In genomic region chr15:60399246-60399915, GRCh38 we compare ENCODE assay signal across 8 cellular contexts. TPM values are rescaled to one million over a fixed set of nuclear protein-coding genes. Genes with fewer than 3 reads are reported as not detected.
DNase-seq lines count a peak whose midpoint lies in the region; ATAC-seq and TF ChIP-seq lines count a peak whose summit lies in the region.

No MANE protein-coding gene starts in this region.

- CTCF ChIA-PET in SK-N-SH (lab: Yijun Ruan, JAX): interaction anchor here (0.9 kb wide), 1 partner anchor 12 kb away, joined by 3 read pairs; no protein-coding TSS in a partner anchor

- no peaks in the 10 kb centered on the region for H3K9me2 ChIP-seq in SK-N-SH

- H3K79me2 ChIP-seq in SK-N-SH (ENCODE audit: insufficient read depth): peaks cover 50% of the 10 kb centered on the region

- TF ChIP-seq EP300 in SK-N-SH (IDR thresholded peaks at IDR 0.05; ENCODE audit: borderline replicate concordance in 1 of 2, low read depth in 1 of 2, low read length in 1 of 2): no peak

- peaks cover 27% of the 10 kb centered on the region for H4K20me1 ChIP-seq in SK-N-SH (ENCODE audit: insufficient read depth)

- peaks cover 12 to 25% of the 10 kb centered on the region in 2 experiments for H3K36me3 ChIP-seq in SK-N-SH (replicated peaks in 1 of 2; ENCODE audit: control insufficient read depth in 1 of 2, insufficient read depth in 2 of 2, low read length in 1 of 2)
- H3K36me3 ChIP-seq in iPS-20b (ENCODE audit: insufficient read depth, low read depth, low read length): peaks cover 13% of the 10 kb centered on the region; the same call in 1 of the 2 replicates

- intact Hi-C loops in activated T-helper 1 cell treated with anti-CD3 and anti-CD28 coated beads, Interleukin-12 subunit alpha, Interleukin-12 subunit beta, Interleukin-2, Interleukin-4 antibody, amounts not matched to agents 30 ng/mL and 10 ng/mL and 1 ng/mL, durations not matched to agents 14 hours and 24 hours and 36 hours (cut with micrococcal nuclease): loop anchor here (5.0 to 10.0 kb wide), 4 partner anchors 43 to 605 kb away; no protein-coding TSS in a partner anchor

- 72% methylated on average over 21 of the region's 21 CpGs for WGBS in SK-N-SH (ENCODE audit: low lambda C conversion rate)

- peak overlapping the region; percentile 45 for H3K9ac ChIP-seq in SK-N-SH
- H3K9ac ChIP-seq in iPS-20b (ENCODE audit: low read depth, low read length): peak overlapping the region; percentile 75; the same call in 1 of the 2 replicates

- peaks cover 43% of the 10 kb centered on the region for H3K4me1 Mint-ChIP-seq in activated T-helper 1 cell treated with anti-CD3 and anti-CD28 coated beads, Interleukin-12 subunit alpha, Interleukin-12 subunit beta, Interleukin-2, Interleukin-4 antibody, amounts not matched to agents 30 ng/mL and 10 ng/mL and 1 ng/mL, durations not matched to agents 14 hours and 24 hours and 36 hours (ENCODE audit: low read depth)
- peaks cover 19 to 34% of the 10 kb centered on the region in 2 donors for H3K4me1 Mint-ChIP-seq in stimulated activated naive B cell treated with anti-CD40 and anti-IgM and Interleukin-4, amounts not matched to agents 10 μg/mL and 1 μg/mL and 100 μg/mL, for 72 hours

- H3K9me3 Mint-ChIP-seq in activated T-helper 1 cell treated with anti-CD3 and anti-CD28 coated beads, Interleukin-12 subunit alpha, Interleukin-12 subunit beta, Interleukin-2, Interleukin-4 antibody, amounts not matched to agents 30 ng/mL and 10 ng/mL and 1 ng/mL, durations not matched to agents 14 hours and 24 hours and 36 hours: no peaks in the 10 kb centered on the region
- H3K9me3 Mint-ChIP-seq in stimulated activated naive B cell treated with anti-CD40 and anti-IgM and Interleukin-4, amounts not matched to agents 10 μg/mL and 1 μg/mL and 100 μg/mL, for 72 hours: no peaks in the 10 kb centered on the region

- H3K27ac ChIP-seq in SK-N-SH (ENCODE audit: low read depth in 2 of 2, low read length in 1 of 2): peak overlapping the region; percentile 62 to 99; a peak in 3 of 4 replicates
- no peak overlapping the region for H3K27ac ChIP-seq in iPS-20b (ENCODE audit: low read length)

- H3K27me3 ChIP-seq in SK-N-SH (ENCODE audit: insufficient read depth) (no peaks in the 10 kb centered on the region), iPS-20b (ENCODE audit: insufficient read depth, low read length) (peaks cover 30% of the 10 kb centered on the region; the same call in 1 of the 2 replicates)

- TF ChIP-seq RAD21 in SK-N-SH (IDR thresholded peaks at IDR 0.05; ENCODE audit: low read length): no peak

- DNase-seq in SK-N-SH (no peak), hippocampal formation (lab: John Stamatoyannopoulos, UW) (no peak), anterior cingulate cortex (lab: John Stamatoyannopoulos, UW) (no peak)
- no peak for DNase-seq in activated T-helper 1 cell treated with anti-CD3 and anti-CD28 coated beads, Interleukin-12 subunit alpha, Interleukin-12 subunit beta, Interleukin-2, Interleukin-4 antibody, amounts not matched to agents 30 ng/mL and 10 ng/mL and 1 ng/mL, durations not matched to agents 14 hours and 24 hours and 36 hours (ENCODE audit: low spot score)
- no peak for DNase-seq in stimulated activated naive B cell treated with anti-CD40 and anti-IgM and Interleukin-4, amounts not matched to agents 10 μg/mL and 1 μg/mL and 100 μg/mL, for 72 hours

- H3K9me3 ChIP-seq in SK-N-SH (no peaks in the 10 kb centered on the region), iPS-20b (ENCODE audit: insufficient read depth, low read depth, low read length) (no peaks in the 10 kb centered on the region)

- peak overlapping the region; percentile 78 for H3K4me3 Mint-ChIP-seq in activated T-helper 1 cell treated with anti-CD3 and anti-CD28 coated beads, Interleukin-12 subunit alpha, Interleukin-12 subunit beta, Interleukin-2, Interleukin-4 antibody, amounts not matched to agents 30 ng/mL and 10 ng/mL and 1 ng/mL, durations not matched to agents 14 hours and 24 hours and 36 hours
- H3K4me3 Mint-ChIP-seq in stimulated activated naive B cell treated with anti-CD40 and anti-IgM and Interleukin-4, amounts not matched to agents 10 μg/mL and 1 μg/mL and 100 μg/mL, for 72 hours: peak overlapping the region; percentile 82 to 87

- no peak for TF ChIP-seq CTCF in SK-N-SH (IDR thresholded peaks at IDR 0.05)

- no peak overlapping the region for H3K4me3 ChIP-seq in SK-N-SH (ENCODE audit: low read depth in 2 of 2, low read length in 1 of 2)
- peak overlapping the region; percentile 87 for H3K4me3 ChIP-seq in iPS-20b (ENCODE audit: low read length)

- no peak overlapping the region for H2AFZ ChIP-seq in SK-N-SH (ENCODE audit: low read depth)

- peaks cover 5% of the 10 kb centered on the region for H3K27me3 Mint-ChIP-seq in activated T-helper 1 cell treated with anti-CD3 and anti-CD28 coated beads, Interleukin-12 subunit alpha, Interleukin-12 subunit beta, Interleukin-2, Interleukin-4 antibody, amounts not matched to agents 30 ng/mL and 10 ng/mL and 1 ng/mL, durations not matched to agents 14 hours and 24 hours and 36 hours (ENCODE audit: insufficient read depth)
- H3K27me3 Mint-ChIP-seq in stimulated activated naive B cell treated with anti-CD40 and anti-IgM and Interleukin-4, amounts not matched to agents 10 μg/mL and 1 μg/mL and 100 μg/mL, for 72 hours: no peaks in the 10 kb centered on the region

- peaks cover 22% of the 10 kb centered on the region for H3K36me3 Mint-ChIP-seq in activated T-helper 1 cell treated with anti-CD3 and anti-CD28 coated beads, Interleukin-12 subunit alpha, Interleukin-12 subunit beta, Interleukin-2, Interleukin-4 antibody, amounts not matched to agents 30 ng/mL and 10 ng/mL and 1 ng/mL, durations not matched to agents 14 hours and 24 hours and 36 hours (ENCODE audit: low read depth)
- peaks cover 11 to 23% of the 10 kb centered on the region in 2 donors for H3K36me3 Mint-ChIP-seq in stimulated activated naive B cell treated with anti-CD40 and anti-IgM and Interleukin-4, amounts not matched to agents 10 μg/mL and 1 μg/mL and 100 μg/mL, for 72 hours

- ATAC-seq in SK-N-SH treated with all-trans-retinoic acid at 6 μM for 48 hours (no peak), GM21576 (IDR thresholded peaks at IDR 0.05; ENCODE audit: unreplicated experiment) (no peak)
- ATAC-seq in stimulated activated naive B cell treated with anti-CD40 and anti-IgM and Interleukin-4, amounts not matched to agents 10 μg/mL and 1 μg/mL and 100 μg/mL, for 72 hours (replicated peaks): no peak

- peaks cover 0 to 56% of the 10 kb centered on the region in 2 experiments; a peak in 3 of 4 replicates for H3K4me1 ChIP-seq in SK-N-SH (ENCODE audit: control insufficient read depth in 1 of 2, insufficient read depth in 2 of 2, low read depth in 1 of 2, low read length in 1 of 2)
- peaks cover 22% of the 10 kb centered on the region for H3K4me1 ChIP-seq in iPS-20b (ENCODE audit: insufficient read depth, low read length)

- H3F3A ChIP-seq in SK-N-SH (replicated peaks; ENCODE audit: insufficient read depth): peaks cover 54% of the 10 kb centered on the region

- peak overlapping the region; percentile 93 for H3K27ac Mint-ChIP-seq in activated T-helper 1 cell treated with anti-CD3 and anti-CD28 coated beads, Interleukin-12 subunit alpha, Interleukin-12 subunit beta, Interleukin-2, Interleukin-4 antibody, amounts not matched to agents 30 ng/mL and 10 ng/mL and 1 ng/mL, durations not matched to agents 14 hours and 24 hours and 36 hours
- H3K27ac Mint-ChIP-seq in stimulated activated naive B cell treated with anti-CD40 and anti-IgM and Interleukin-4, amounts not matched to agents 10 μg/mL and 1 μg/mL and 100 μg/mL, for 72 hours: peak overlapping the region; percentile 94

- H3K4me2 ChIP-seq in SK-N-SH: peak overlapping the region; percentile 43

- POLR2A ChIA-PET in SK-N-SH (lab: Yijun Ruan, JAX): no interaction called here

TF ChIP-seq in SK-N-SH, 30 proteins besides CTCF, POLR2A, EP300 and RAD21 (continues in another document):
- TF ChIP-seq YY1 (IDR thresholded peaks at IDR 0.05; ENCODE audit: low read depth): no peak
- no peak for TF ChIP-seq ZBTB33 (IDR thresholded peaks at IDR 0.05; ENCODE audit: borderline replicate concordance, low read depth)

TF ChIP-seq in SK-N-SH treated with all-trans-retinoic acid at 6 μM for 48 hours, 23 proteins besides CTCF, POLR2A, EP300 and RAD21 (continues in another document):
- TF ChIP-seq OSR1 (CRISPR knock-in tag; IDR thresholded peaks at IDR 0.05) (no peak), PPARA (CRISPR knock-in tag; IDR thresholded peaks at IDR 0.05; ENCODE audit: borderline replicate concordance) (no peak), TSHZ2 (CRISPR knock-in tag; IDR thresholded peaks at IDR 0.05) (no peak), TOX (CRISPR knock-in tag; IDR thresholded peaks at IDR 0.05; ENCODE audit: borderline replicate concordance) (no peak), ZNF8 (CRISPR knock-in tag; IDR thresholded peaks at IDR 0.05) (no peak), RARB (CRISPR knock-in tag; IDR thresholded peaks at IDR 0.05) (no peak)

RNA-seq across cellular contexts. Expression of gene ANXA2, which starts 1.6 kb away (rescaled TPM):
- polyA plus RNA-seq in SK-N-SH (2012; rRNA removed): 4,669 and 5,711 TPM in 2 replicates
- polyA plus RNA-seq in SK-N-SH (2012; cell fraction: cytosol; rRNA removed): 5,477 and 5,705 TPM in 2 replicates
- polyA plus RNA-seq in SK-N-SH (2012; cell fraction: nucleus; rRNA removed): 2,958 and 4,347 TPM in 2 replicates
- 243 and 247 TPM in 2 replicates for total RNA-seq in activated T-helper 1 cell treated with anti-CD3 and anti-CD28 coated beads, Interleukin-12 subunit alpha, Interleukin-12 subunit beta, Interleukin-2, Interleukin-4 antibody, amounts not matched to agents 30 ng/mL and 10 ng/mL and 1 ng/mL, durations not matched to agents 14 hours and 24 hours and 36 hours
